ENCODE assay signal across 8 cellular contexts in the genomic region with DNA sequence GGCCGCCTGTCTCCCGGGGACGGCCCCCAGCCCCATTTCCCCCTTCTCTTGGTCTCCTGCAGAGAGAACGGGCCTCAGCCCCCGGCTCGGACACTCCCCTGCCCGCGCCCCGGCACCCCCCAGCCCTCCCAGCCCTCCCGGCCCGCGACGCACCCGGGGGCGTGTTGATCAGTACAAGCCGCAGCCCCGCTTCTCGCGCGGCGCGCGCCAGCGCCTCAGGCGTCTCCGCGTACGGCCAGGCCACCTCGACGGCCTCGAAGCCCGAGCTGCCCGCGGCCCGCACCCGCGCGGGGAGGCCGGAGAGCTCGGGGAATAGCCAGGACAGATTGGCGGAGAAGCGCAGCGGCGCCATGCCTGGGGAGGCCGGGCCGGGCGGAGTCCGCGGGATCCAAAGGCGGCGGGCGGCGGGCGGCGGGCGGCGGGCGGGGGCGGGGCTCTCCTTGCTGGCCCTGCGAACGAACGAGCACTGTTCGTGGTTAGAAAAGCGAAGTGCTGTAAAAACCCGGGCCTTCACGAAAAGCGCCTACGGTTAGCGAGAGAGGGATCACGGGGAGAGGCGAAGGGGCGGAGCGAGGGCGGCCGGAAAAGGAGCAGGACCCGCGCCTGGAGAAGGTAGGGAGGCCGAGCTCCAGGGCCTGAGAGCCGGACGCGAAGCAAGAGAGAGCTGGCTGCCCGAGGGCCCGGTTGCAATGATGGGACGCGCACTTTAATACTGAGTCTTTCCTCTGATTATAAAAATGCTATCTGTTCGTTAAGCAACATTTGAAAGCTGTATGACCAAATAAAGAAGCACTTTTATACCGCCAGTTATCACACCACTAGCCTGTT. TPM values are rescaled to one million over a fixed set of nuclear protein-coding genes. Genes with fewer than 3 reads are reported as not detected.
DNase-seq lines count a peak whose midpoint lies in the region; ATAC-seq and TF ChIP-seq lines count a peak whose summit lies in the region.

A gene with protein sequence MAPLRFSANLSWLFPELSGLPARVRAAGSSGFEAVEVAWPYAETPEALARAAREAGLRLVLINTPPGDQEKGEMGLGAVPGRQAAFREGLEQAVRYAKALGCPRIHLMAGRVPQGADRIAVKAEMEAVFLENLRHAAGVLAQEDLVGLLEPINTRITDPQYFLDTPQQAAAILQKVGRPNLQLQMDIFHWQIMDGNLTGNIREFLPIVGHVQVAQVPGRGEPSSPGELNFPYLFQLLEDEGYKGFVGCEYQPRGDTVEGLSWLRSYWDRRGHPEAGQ (minus strand): TSS at position 490 of the 828 bp plus-strand sequence. CDS start 138 bp downstream, at position 352.

- H3K9me3 ChIP-seq in colonic mucosa = no peaks in the 10 kb centered on the region

- intact Hi-C loops in colonic mucosa (cut with DNase I) = no loop called here

- H3K36me3 Mint-ChIP-seq in GM23338 (ENCODE audit: low read depth) = peaks cover 37% of the 10 kb centered on the region

- H2AFZ ChIP-seq in GM23338 = no peak within 1 kb of the TSS

- ATAC-seq in GM23338 = peak; percentile 78
- ATAC-seq in GM21367 (IDR thresholded peaks at IDR 0.05; ENCODE audit: unreplicated experiment) = no peak

- peak within 1 kb of the TSS; percentile 79 to 90 for H3K9ac ChIP-seq in colonic mucosa (ENCODE audit: low read depth in 2 of 2, low read length in 2 of 2)

- H4K20me1 ChIP-seq in GM23338 (replicated peaks; ENCODE audit: insufficient read depth) = no peaks in the 10 kb centered on the region; the same call in 1 of the 2 replicates

- H3K27me3 Mint-ChIP-seq in GM23338 (ENCODE audit: insufficient read depth, low read depth, poor library complexity) = peaks cover 21% of the 10 kb centered on the region

- H3K4me1 Mint-ChIP-seq in GM23338 = peaks cover 21% of the 10 kb centered on the region

- peak; percentile 85 for DNase-seq in AG10803 (ENCODE audit: low read depth)
- peak; percentile 95 for DNase-seq in GM23338 (ENCODE audit: low spot score)
- peak; percentile 87 for DNase-seq in NCI-H2196 (lab: John Stamatoyannopoulos, UW; ENCODE audit: unreplicated experiment)
- DNase-seq in activated CD4-positive, alpha-beta T cell treated with anti-CD3 and anti-CD28 coated beads for 48 hours = peak; percentile 81
- DNase-seq in colonic mucosa = peak; percentile 92
- DNase-seq in stimulated activated CD4-positive, alpha-beta T cell treated with anti-CD3 and anti-CD28 coated beads, Interleukin-1b, Interleukin-23, amount 100 ng/mL, for 1 hour (ENCODE audit: low read depth in 2 of 2) = peak; percentile 19 to 28

- H3K4me1 ChIP-seq in GM23338 (ENCODE audit: insufficient read depth) (peaks cover 6% of the 10 kb centered on the region), colonic mucosa (peaks cover 3% of the 10 kb centered on the region)

- TF ChIP-seq CTCF in AG10803 (conservative IDR thresholded peaks at IDR 0.05; ENCODE audit: low read length) = no peak
- no peak for TF ChIP-seq CTCF in GM23338 (conservative IDR thresholded peaks at IDR 0.05; ENCODE audit: low read depth in 2 of 2)
- no peak for TF ChIP-seq CTCF in colonic mucosa (IDR thresholded peaks at IDR 0.05)

- H3K36me3 ChIP-seq in GM23338 (ENCODE audit: insufficient read depth) = no peaks in the 10 kb centered on the region; the same call in 1 of the 2 replicates
- peaks cover 7% of the 10 kb centered on the region for H3K36me3 ChIP-seq in colonic mucosa

- H3K4me3 ChIP-seq in AG10803 (ENCODE audit: low read length) (peak within 1 kb of the TSS; percentile 59), GM23338 (peak within 1 kb of the TSS; percentile 52), colonic mucosa (peak within 1 kb of the TSS; percentile 52)

- peak within 1 kb of the TSS; percentile 95 for H3K27ac Mint-ChIP-seq in GM23338

- H3K9me3 Mint-ChIP-seq in GM23338 = peaks cover 3% of the 10 kb centered on the region; the same call in 2 of the 3 replicates

- no peaks in the 10 kb centered on the region for H3F3A ChIP-seq in GM23338 (replicated peaks; ENCODE audit: low read depth)

- no peaks in the 10 kb centered on the region for H3K79me2 ChIP-seq in GM23338 (replicated peaks; ENCODE audit: insufficient read depth)

- peak within 1 kb of the TSS; percentile 86 for H3K4me2 ChIP-seq in GM23338

- H3K27me3 ChIP-seq in GM23338 (ENCODE audit: insufficient read depth) (no peaks in the 10 kb centered on the region), colonic mucosa (no peaks in the 10 kb centered on the region), layer of hippocampus (ENCODE audit: control insufficient read depth, insufficient read depth, low read length) (no peaks in the 10 kb centered on the region)

- H3K9me2 ChIP-seq in GM23338 (ENCODE audit: insufficient read depth) = no peaks in the 10 kb centered on the region

- peak within 1 kb of the TSS; percentile 58 for H3K27ac ChIP-seq in GM23338 (ENCODE audit: low read depth)
- peak within 1 kb of the TSS; percentile 96 for H3K27ac ChIP-seq in colonic mucosa
- H3K27ac ChIP-seq in layer of hippocampus (ENCODE audit: low read depth, low read length) = peak within 1 kb of the TSS; percentile 93

- H3K4me3 Mint-ChIP-seq in GM23338 = peak within 1 kb of the TSS; percentile 87

TF ChIP-seq in GM23338, 12 proteins besides CTCF, POLR2A, EP300 and RAD21:
- TF ChIP-seq POLR2AphosphoS5 (IDR thresholded peaks at IDR 0.05; ENCODE audit: low read depth) (peak; percentile 35; the same call in 1 of the 2 replicates), CREB1 (CRISPR knock-in tag; IDR thresholded peaks at IDR 0.05; ENCODE audit: low read depth) (no peak)

RNA-seq across cellular contexts. Expression of the gene that starts here (rescaled TPM):
- 13.2 and 18.9 TPM in 2 replicates for total RNA-seq in GM23338 (2014; rRNA removed; shearing (Covaris generic))
- polyA plus RNA-seq in GM23338 (2016; fragmentation: Nextera tagmentation; extraction: Ambion mirVana) = 13.5 and 14.3 TPM in 2 replicates
- 10 to 100 TPM; 50.8 to 55.6 TPM for total RNA-seq in colonic mucosa

Comparison
In these comparisons a context has a peak if more than half of its experiments do, and no peak if none do; other contexts are left out.
1. DNase-seq: peak in every context shown above with its lines; median percentile 95 in GM23338; 92 in colonic mucosa; 87 in NCI-H2196; 85 in AG10803; 81 in activated CD4-positive, alpha-beta T cell treated with anti-CD3 and anti-CD28 coated beads for 48 hours; 24 in stimulated activated CD4-positive, alpha-beta T cell treated with anti-CD3 and anti-CD28 coated beads, Interleukin-1b, Interleukin-23, amount 100 ng/mL, for 1 hour.